9 cellular contexts compared by ENCODE assay signal in the genomic region with DNA sequence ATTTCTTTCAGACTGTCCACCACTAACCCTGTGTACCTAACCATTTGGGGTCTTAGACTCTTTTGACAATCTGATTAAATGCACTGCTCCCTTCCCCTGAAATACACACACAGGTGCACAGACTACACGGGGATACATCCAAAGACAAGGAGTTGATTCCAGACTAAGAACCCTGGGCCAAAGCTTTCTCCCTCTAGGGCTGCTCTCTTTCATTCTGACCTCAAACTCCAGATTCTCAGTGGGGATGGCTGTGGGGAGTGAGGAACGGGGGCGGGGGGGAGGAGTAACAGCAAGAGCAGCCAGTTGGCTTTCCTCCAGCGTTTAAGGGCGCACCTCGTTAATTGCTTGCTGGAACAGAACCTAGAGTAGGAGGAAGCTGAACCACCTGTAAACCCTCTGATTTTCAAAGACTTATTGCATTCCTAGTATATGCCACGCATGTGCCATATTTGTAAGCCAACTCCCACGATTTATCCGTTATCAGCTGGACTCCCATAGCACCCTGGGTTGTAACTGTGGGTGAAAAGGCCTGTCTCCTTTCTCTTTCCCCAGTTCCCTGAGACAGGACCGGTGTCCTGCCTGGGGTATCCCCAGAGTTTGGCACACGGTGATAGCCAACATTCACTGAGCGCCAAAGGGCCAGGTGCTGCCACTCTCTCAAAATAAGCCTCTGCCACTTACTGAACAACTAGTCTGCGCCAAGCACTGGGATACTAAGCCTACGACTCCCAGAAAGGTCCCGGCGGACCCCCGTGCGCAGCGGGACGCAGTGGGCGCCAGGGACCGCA. TPM values are rescaled to one million over a fixed set of nuclear protein-coding genes. Genes with fewer than 3 reads are reported as not detected.
A peak's percentile ranks its signal among the peaks of the same experiment; 100 is the strongest.
DNase-seq lines count a peak whose midpoint lies in the region; ATAC-seq and TF ChIP-seq lines count a peak whose summit lies in the region.
"Had no signal": no experiment of that assay in that cellular context is flagged by ENCODE, and none has a peak within 500 bp of the region (broad histone marks: within the 10 kb centered on the region; RNA-seq: fewer than 3 reads in every experiment).

No MANE protein-coding gene starts in this region.

- peak overlapping the region; percentile 98 for H3K27ac ChIP-seq in epithelial cell of prostate
- H3K27ac ChIP-seq in uterus, result peak overlapping the region; percentile 99

- H3K4me1 Mint-ChIP-seq in WTC11 (peaks cover 57% of the 10 kb centered on the region), naive B cell (peaks cover 63 to 86% (median 80%) of the 10 kb centered on the region in 3 donors)

- H3K27me3 ChIP-seq in uterus, result no peaks in the 10 kb centered on the region

- H3K27ac Mint-ChIP-seq in WTC11, result peak overlapping the region; percentile 97
- H3K27ac Mint-ChIP-seq in naive B cell, result peak overlapping the region; percentile 92 to 100 (median 98)

- no peaks in the 10 kb centered on the region for H3K27me3 Mint-ChIP-seq in WTC11 (ENCODE audit: low read depth)
- H3K27me3 Mint-ChIP-seq in naive B cell, result no peaks in the 10 kb centered on the region

- H3K36me3 Mint-ChIP-seq in WTC11, result peaks cover 32% of the 10 kb centered on the region
- H3K36me3 Mint-ChIP-seq in naive B cell, result peaks cover 0 to 4% of the 10 kb centered on the region in 2 donors

- CTCF ChIA-PET in WTC11 (lab: Charles Lee), result interaction anchor here (4.3 kb wide), 1 partner anchor 19 kb away, joined by 98 read pairs; no protein-coding TSS in a partner anchor

- H3K4me1 ChIP-seq in uterus, result peaks cover 6 to 23% of the 10 kb centered on the region in 2 donors

- ATAC-seq in WTC11 (no peak), naive B cell (ENCODE audit: low read depth in 2 of 2) (no peak), HG03565 (IDR thresholded peaks at IDR 0.05; ENCODE audit: unreplicated experiment) (no peak)

- DNase-seq in DMS79 treated with DMSO at 0.1 percent for 48 hours (lab: John Stamatoyannopoulos, UW) (peak; percentile 83), NAMALWA (ENCODE audit: low spot score) (peak; percentile 67), WTC11 (ENCODE audit: low spot score) (no peak), epithelial cell of prostate (ENCODE audit: low read depth, low spot score) (no peak), naive B cell (peak; percentile 38), uterus (peak; percentile 75 to 77), SIG-M5 (lab: John Stamatoyannopoulos, UW) (no peak)

- no peak for TF ChIP-seq POLR2A in uterus (IDR thresholded peaks at IDR 0.05)

- peak overlapping the region; percentile 62 to 76 for H3K4me3 ChIP-seq in uterus

- H3K9me3 Mint-ChIP-seq in WTC11 (no peaks in the 10 kb centered on the region), naive B cell (no peaks in the 10 kb centered on the region)

- H3K4me3 Mint-ChIP-seq in WTC11 (peak overlapping the region; percentile 99), naive B cell (peak overlapping the region; percentile 89 to 100 (median 97))

- TF ChIP-seq CTCF in WTC11 (IDR thresholded peaks at IDR 0.05), result no peak
- TF ChIP-seq CTCF in uterus (IDR thresholded peaks at IDR 0.05), result no peak

- H3K9me3 ChIP-seq in uterus, result no peaks in the 10 kb centered on the region

- H3K36me3 ChIP-seq in uterus, result no peaks in the 10 kb centered on the region

- intact Hi-C loops in uterus (cut with DNase I; ENCODE audit: low total_unique reads), result loop anchor here (10.0 kb wide), 1 partner anchor 70 kb away; the partner anchor contains the start of gene AGTRAP

- POLR2A ChIA-PET in WTC11 (lab: Charles Lee), result no interaction called here

TF ChIP-seq in WTC11, 78 proteins besides CTCF, POLR2A, EP300 and RAD21:
- no peak for TF ChIP-seq FOXJ3 (CRISPR knock-in tag; IDR thresholded peaks at IDR 0.05; ENCODE audit: borderline replicate concordance)
- TF ChIP-seq, protein P1, sequence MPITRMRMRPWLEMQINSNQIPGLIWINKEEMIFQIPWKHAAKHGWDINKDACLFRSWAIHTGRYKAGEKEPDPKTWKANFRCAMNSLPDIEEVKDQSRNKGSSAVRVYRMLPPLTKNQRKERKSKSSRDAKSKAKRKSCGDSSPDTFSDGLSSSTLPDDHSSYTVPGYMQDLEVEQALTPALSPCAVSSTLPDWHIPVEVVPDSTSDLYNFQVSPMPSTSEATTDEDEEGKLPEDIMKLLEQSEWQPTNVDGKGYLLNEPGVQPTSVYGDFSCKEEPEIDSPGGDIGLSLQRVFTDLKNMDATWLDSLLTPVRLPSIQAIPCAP (CRISPR knock-in tag; IDR thresholded peaks at IDR 0.05), result no peak
- no peak for TF ChIP-seq ZNF425 (CRISPR knock-in tag; conservative IDR thresholded peaks at IDR 0.05)
- TF ChIP-seq, protein P2, sequence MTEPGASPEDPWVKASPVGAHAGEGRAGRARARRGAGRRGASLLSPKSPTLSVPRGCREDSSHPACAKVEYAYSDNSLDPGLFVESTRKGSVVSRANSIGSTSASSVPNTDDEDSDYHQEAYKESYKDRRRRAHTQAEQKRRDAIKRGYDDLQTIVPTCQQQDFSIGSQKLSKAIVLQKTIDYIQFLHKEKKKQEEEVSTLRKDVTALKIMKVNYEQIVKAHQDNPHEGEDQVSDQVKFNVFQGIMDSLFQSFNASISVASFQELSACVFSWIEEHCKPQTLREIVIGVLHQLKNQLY (CRISPR knock-in tag; IDR thresholded peaks at IDR 0.05), result no peak
- no peak for TF ChIP-seq ZNF263 (CRISPR knock-in tag; IDR thresholded peaks at IDR 0.05; ENCODE audit: low read depth)
- no peak for TF ChIP-seq ZMAT4 (CRISPR knock-in tag; IDR thresholded peaks at IDR 0.05)
- TF ChIP-seq OVOL2 (CRISPR knock-in tag; IDR thresholded peaks at IDR 0.05; ENCODE audit: borderline replicate concordance), result no peak

RNA-seq across cellular contexts. Expression of gene MTHFR, which starts 0.9 kb away (rescaled TPM):
- 19.4 to 23.4 TPM (median 22.6 TPM) in 3 replicates for total RNA-seq in WTC11 (2021)
- polyA plus RNA-seq in naive B cell (ENCODE audit: low read depth in 6 of 6), result 10 to 100 TPM in 5 of 6 donors, 1 to 10 TPM in 1; 8.8 to 26.8 (median 18.9) TPM
- total RNA-seq in uterus, result 10 to 100 TPM; 15.0 to 56.8 (median 29.9) TPM

RNA-seq across cellular contexts. Expression of gene CLCN6, which starts 1.1 kb away (rescaled TPM):
- 20.0 to 22.3 TPM (median 20.8 TPM) in 3 replicates for total RNA-seq in WTC11 (2021)
- polyA plus RNA-seq in naive B cell (ENCODE audit: low read depth in 6 of 6), result 10 to 100 TPM in 2 of 6 donors, 1 to 10 TPM in 4; 1.9 to 19.0 (median 9.1) TPM
- total RNA-seq in uterus, result 10 to 100 TPM; 14.6 to 31.5 (median 22.7) TPM

RNA-seq across cellular contexts. Expression of gene NPPA, which starts 42.7 kb away (rescaled TPM):
- total RNA-seq in WTC11 (2021) (not detected in 3 replicates), uterus (not detected)
- polyA plus RNA-seq in naive B cell (ENCODE audit: low read depth in 6 of 6), result not detected
- total RNA-seq: subcutaneous adipose tissue had no signal

RNA-seq across cellular contexts. Expression of gene C1orf167, which starts 42.9 kb away (rescaled TPM):
- total RNA-seq in WTC11 (2021) (1.2 to 3.1 TPM (median 2.8 TPM) in 3 replicates), uterus (under 1 TPM in 2 of 4 donors, not detected in 2; 0.21 to 0.82 TPM)
- polyA plus RNA-seq in naive B cell (ENCODE audit: low read depth in 6 of 6), result 1 to 10 TPM in 1 of 6 donors, not detected in 5; 2.9 TPM

RNA-seq across cellular contexts. Expression of gene NPPB, which starts 53.9 kb away (rescaled TPM):
- total RNA-seq in WTC11 (2021), result 0.27 TPM in 1 of 3 replicates, not detected in the others
- polyA plus RNA-seq in naive B cell (ENCODE audit: low read depth in 6 of 6), result not detected
- total RNA-seq in uterus, result not detected
- total RNA-seq: subcutaneous adipose tissue had no signal

Comparison
In these comparisons a context has a peak if more than half of its experiments do, and no peak if none do; other contexts are left out.
1. DNase-seq: peak in DMS79 treated with DMSO at 0.1 percent for 48 hours (single experiment), NAMALWA (single experiment), naive B cell (single experiment) and uterus (2 of 2); none in WTC11 (single experiment), epithelial cell of prostate (single experiment) and SIG-M5 (single experiment).